ENCODE assay signal across 12 cellular contexts in the genomic region with DNA sequence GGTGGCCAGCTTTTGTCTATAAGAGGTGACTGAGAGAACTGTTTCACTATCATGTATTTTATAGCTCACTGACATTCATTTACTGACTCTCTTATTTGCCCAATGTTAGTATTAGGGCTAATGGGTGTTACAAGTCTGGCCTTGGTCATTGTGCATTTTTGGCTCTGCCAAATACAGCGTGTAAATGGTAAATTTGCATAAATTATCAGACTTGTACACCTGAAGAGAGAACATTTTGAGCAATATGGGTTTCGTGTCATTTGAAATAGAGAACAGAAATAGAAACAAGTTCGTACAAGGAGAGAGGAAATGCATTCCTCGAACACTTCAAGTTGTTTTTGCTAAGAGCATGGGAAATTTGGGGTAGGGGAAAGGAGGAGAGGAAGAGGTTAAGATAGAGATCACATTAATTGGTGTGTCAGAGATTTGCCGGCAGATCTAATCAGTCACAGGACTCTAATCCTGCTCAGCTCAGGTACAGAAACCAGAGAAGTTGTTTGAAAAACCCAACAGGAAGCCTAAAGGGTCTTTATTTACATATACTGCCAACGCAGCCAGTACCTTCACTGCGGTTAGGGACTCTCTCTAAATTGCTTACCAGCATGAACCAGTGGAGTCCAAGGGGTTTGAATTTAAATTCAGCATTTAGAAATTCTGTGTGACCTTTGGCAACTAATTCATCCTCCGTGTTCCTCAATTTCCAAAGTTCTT.
DNase-seq lines count a peak whose midpoint lies in the region; ATAC-seq, FAIRE-seq and TF ChIP-seq lines count a peak whose summit lies in the region.
"Had no signal": no experiment of that assay in that cellular context is flagged by ENCODE, and none has a peak within 500 bp of the region (broad histone marks: within the 10 kb centered on the region; RNA-seq: fewer than 3 reads in every experiment).

No MANE protein-coding gene starts in this region.

- H3K4me1 ChIP-seq in colonic mucosa = no peaks in the 10 kb centered on the region
- H3K4me1 ChIP-seq: Caco-2 had no signal

- H3K9me3 ChIP-seq in colonic mucosa = no peaks in the 10 kb centered on the region
- H3K9me3 ChIP-seq: Caco-2 had no signal

- H3K36me3 ChIP-seq in bronchial epithelial cell (ENCODE audit: control insufficient read depth, insufficient read depth, low read length) (no peaks in the 10 kb centered on the region), colonic mucosa (no peaks in the 10 kb centered on the region)

- FAIRE-seq in bronchial epithelial cell (lab: Jason Lieb, UNC) = no peak

- DNase-seq in bronchial epithelial cell (ENCODE audit: low read depth) = peak; percentile 63
- no peak for DNase-seq in colonic mucosa
- no peak for DNase-seq in stimulated activated naive CD4-positive, alpha-beta T cell treated with Interleukin-2 at 50 U/mL for 16 hours (lab: John Stamatoyannopoulos, UW)
- DNase-seq in NCI-H2227 treated with DMSO at 0.1 percent for 48 hours (lab: John Stamatoyannopoulos, UW) = no peak
- DNase-seq in NCI-H1436 treated with DMSO at 0.1 percent for 48 hours (lab: John Stamatoyannopoulos, UW) = no peak
- DNase-seq: activated T-cell treated with anti-CD3 and anti-CD28 coated beads, Interleukin-2, amount 50 U/mL, for 4 hours; Caco-2; SHP77 treated with DMSO at 0.1 percent for 48 hours had no signal

- H3K27ac ChIP-seq in colonic mucosa = no peak overlapping the region
- H3K27ac ChIP-seq: KMS-11 had no signal

- peak; percentile 96 for ATAC-seq in GM18502 (IDR thresholded peaks at IDR 0.05; ENCODE audit: poor library complexity, unreplicated experiment)
- peak; percentile 96 for ATAC-seq in GM21423 (IDR thresholded peaks at IDR 0.05; ENCODE audit: unreplicated experiment)
- peak; percentile 93 for ATAC-seq in HG03135 (IDR thresholded peaks at IDR 0.05; ENCODE audit: unreplicated experiment)
- ATAC-seq: activated T-cell treated with anti-CD3 and anti-CD28 coated beads, Interleukin-2, amount 50 U/mL, for 4 hours had no signal

- no peak overlapping the region for H3K4me3 ChIP-seq in bronchial epithelial cell (ENCODE audit: low read depth, low read length)
- no peak overlapping the region for H3K4me3 ChIP-seq in colonic mucosa

- intact Hi-C loops in colonic mucosa (cut with DNase I) = no loop called here

- TF ChIP-seq CTCF in bronchial epithelial cell (IDR thresholded peaks at IDR 0.05; ENCODE audit: insufficient read depth, low read length, severe bottlenecking) (no peak), colonic mucosa (IDR thresholded peaks at IDR 0.05) (no peak)

- H3K9ac ChIP-seq in colonic mucosa (ENCODE audit: low read depth in 2 of 2, low read length in 2 of 2) = no peak overlapping the region
- H3K9ac ChIP-seq: KMS-11 had no signal

- H3K27me3 ChIP-seq in bronchial epithelial cell (ENCODE audit: control insufficient read depth, insufficient read depth, low read length) = no peaks in the 10 kb centered on the region
- H3K27me3 ChIP-seq in colonic mucosa = no peaks in the 10 kb centered on the region
